Comparison of ENCODE assay signal across 19 cellular contexts in the genomic region with DNA sequence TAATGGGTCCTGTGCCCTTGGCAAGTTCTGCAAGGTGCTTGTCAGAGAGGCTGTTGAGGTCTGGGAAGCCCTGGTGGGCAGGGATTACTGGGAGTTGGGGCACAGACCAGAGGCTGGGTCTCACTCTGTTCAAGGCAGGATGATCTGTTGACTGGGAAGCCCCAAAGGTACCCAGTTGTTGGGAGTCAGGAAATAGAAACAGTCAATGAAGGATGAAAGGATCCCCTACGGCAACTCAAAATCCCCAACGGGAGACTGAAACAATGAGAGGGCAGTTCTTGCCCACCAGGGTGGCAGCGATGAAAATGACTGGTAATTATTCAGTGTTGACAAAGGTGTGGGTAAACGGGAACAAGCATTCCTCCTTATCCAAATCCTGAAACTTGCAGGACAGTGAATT.
"Had no signal": no experiment of that assay in that cellular context is flagged by ENCODE, and none has a peak within 500 bp of the region (broad histone marks: within the 10 kb centered on the region; RNA-seq: fewer than 3 reads in every experiment).

No MANE protein-coding gene starts in this region.

- DNase-seq: activated CD4-positive, alpha-beta memory T cell treated with anti-CD3 and anti-CD28 coated beads for 36 hours; activated CD4-positive, alpha-beta T cell treated with anti-CD3 and anti-CD28 coated beads, Interleukin-2, amount 10 ng/mL, durations not matched to agents 7 days and 5 days; activated CD4-positive, CD25-positive, alpha-beta regulatory T cell; activated CD8-positive, alpha-beta memory T cell treated with anti-CD3 and anti-CD28 coated beads for 24 hours; activated effector memory CD4-positive, alpha-beta T cell treated with anti-CD3 and anti-CD28 coated beads, Interleukin-2, amount 50 U/mL, for 16 hours; activated naive CD4-positive, alpha-beta T cell treated with Interleukin-2 at 50 U/mL for 16 hours; activated naive CD8-positive, alpha-beta T cell treated with anti-CD3 and anti-CD28 coated beads, Interleukin-2, amount 50 U/mL, for 24 hours; activated T-cell treated with anti-CD3 and anti-CD28 coated beads, Interleukin-2, amount 50 U/mL, for 4 hours; amniotic stem cell; NCI-H1048; NCI-H187; NCI-H2081 treated with DMSO at 0.1 percent for 48 hours; NCI-H446; NCI-H524; NCI-H82; SIG-M5; T-helper 17 cell; T-helper 9 cell had no signal

- ATAC-seq: activated naive CD4-positive, alpha-beta T cell treated with anti-CD3 and anti-CD28 coated beads, Interleukin-2, amount 50 U/mL, for 72 hours; activated naive CD8-positive, alpha-beta T cell treated with anti-CD3 and anti-CD28 coated beads, Interleukin-2, amount 50 U/mL, for 24 hours; activated T-cell treated with anti-CD3 and anti-CD28 coated beads, Interleukin-2, amount 50 U/mL, for 4 hours; T-helper 17 cell had no signal
